16 cellular contexts compared by ENCODE assay signal in genomic region chr12:132403636-132404434, GRCh38.
"Had no signal": no experiment of that assay in that cellular context is flagged by ENCODE, and none has a peak within 500 bp of the region (broad histone marks: within the 10 kb centered on the region; RNA-seq: fewer than 3 reads in every experiment).

No MANE protein-coding gene starts in this region.

- H3K4me3 Mint-ChIP-seq: central memory CD8-positive, alpha-beta T cell; naive B cell; nephron had no signal

- H3K79me2 ChIP-seq: parathyroid adenoma had no signal

- H3K36me3 ChIP-seq: left lung had no signal

- H3K4me1 ChIP-seq: foreskin keratinocyte, left lung, parathyroid adenoma, psoas muscle had no signal

- H2AFZ ChIP-seq: parathyroid adenoma had no signal

- ATAC-seq: foreskin keratinocyte, left lung, psoas muscle had no signal

- H3K27ac Mint-ChIP-seq: nephron had no signal

- H3K9me3 Mint-ChIP-seq: central memory CD8-positive, alpha-beta T cell; naive B cell; nephron had no signal

- H3K4me3 ChIP-seq: left lung, psoas muscle had no signal

- H3K9me3 ChIP-seq: left lung, psoas muscle had no signal

- H3K36me3 Mint-ChIP-seq: naive B cell had no signal

- DNase-seq: erythroblast; foreskin keratinocyte; head of caudate nucleus; hypothalamus; mesendoderm; naive B cell; retina; small intestine; stimulated activated CD4-positive, alpha-beta T cell treated with anti-CD3 and anti-CD28 coated beads, Interleukin-12 subunit alpha, Interleukin-12 subunit beta, amount 100 ng/mL, for 4 hours; stimulated activated naive CD4-positive, alpha-beta T cell treated with Interleukin-2 at 50 U/mL for 16 hours; trophoblast cell had no signal

- H3K4me1 Mint-ChIP-seq: central memory CD8-positive, alpha-beta T cell; naive B cell had no signal

- H3K27ac ChIP-seq: foreskin keratinocyte, left lung, parathyroid adenoma, psoas muscle had no signal
